22 cellular contexts compared by ENCODE assay signal in the genomic region with DNA sequence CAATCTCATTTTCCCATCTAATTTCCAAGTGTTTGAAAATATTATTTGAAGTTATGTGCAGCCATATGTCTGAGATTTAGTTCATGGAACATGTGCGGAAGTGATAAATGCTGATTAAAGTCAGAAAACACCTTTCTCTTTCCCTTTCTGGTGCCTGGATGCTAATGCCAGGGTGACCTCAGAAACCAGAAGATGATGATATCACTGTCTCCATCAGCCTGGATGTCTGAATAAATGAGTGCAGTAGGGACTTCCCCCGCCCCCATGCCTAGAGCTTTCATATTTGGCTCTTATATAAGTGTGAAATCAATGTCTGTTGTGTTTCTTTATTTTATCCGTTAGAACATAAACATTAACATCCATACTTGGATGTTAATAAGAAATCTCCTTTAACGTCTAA.
DNase-seq lines count a peak whose midpoint lies in the region; ATAC-seq and FAIRE-seq lines count a peak whose summit lies in the region.
"Had no signal": no experiment of that assay in that cellular context is flagged by ENCODE, and none has a peak within 500 bp of the region (broad histone marks: within the 10 kb centered on the region; RNA-seq: fewer than 3 reads in every experiment).

No MANE protein-coding gene starts in this region.

- H3K36me3 Mint-ChIP-seq in stimulated activated naive B cell treated with anti-CD40 and anti-IgM and Interleukin-4, amounts not matched to agents 10 μg/mL and 1 μg/mL and 100 μg/mL, for 72 hours = no peaks in the 10 kb centered on the region
- H3K36me3 Mint-ChIP-seq: activated naive CD4-positive, alpha-beta T cell treated with anti-CD3 and anti-CD28 coated beads, Interleukin-2, amount 50 U/mL, for 24 hours had no signal

- H3K27me3 Mint-ChIP-seq in stimulated activated naive B cell treated with anti-CD40 and anti-IgM and Interleukin-4, amounts not matched to agents 10 μg/mL and 1 μg/mL and 100 μg/mL, for 72 hours = no peaks in the 10 kb centered on the region
- H3K27me3 Mint-ChIP-seq: effector memory CD8-positive, alpha-beta T cell; natural killer cell treated with Interleukin-12 subunit alpha and Interleukin-12 subunit beta and Interleukin-15 and Interleukin-18, amount 100 ng/mL, for 72 hours had no signal

- H3K9me3 Mint-ChIP-seq in stimulated activated naive B cell treated with anti-CD40 and anti-IgM and Interleukin-4, amounts not matched to agents 10 μg/mL and 1 μg/mL and 100 μg/mL, for 72 hours = no peaks in the 10 kb centered on the region
- H3K9me3 Mint-ChIP-seq: activated naive CD4-positive, alpha-beta T cell treated with anti-CD3 and anti-CD28 coated beads, Interleukin-2, amount 50 U/mL, for 24 hours had no signal

- H3K27ac ChIP-seq in small intestine (ENCODE audit: low read depth in 1 of 2, low read length in 1 of 2) = no peak overlapping the region
- H3K27ac ChIP-seq: lower lobe of right lung had no signal

- H3K27me3 ChIP-seq in MG63 = no peaks in the 10 kb centered on the region
- H3K27me3 ChIP-seq in small intestine (ENCODE audit: control insufficient read depth in 2 of 2, insufficient read depth in 2 of 2, low read length in 2 of 2) = no peaks in the 10 kb centered on the region

- H3K9me3 ChIP-seq in MG63 (no peaks in the 10 kb centered on the region), small intestine (ENCODE audit: control insufficient read depth, low read depth) (no peaks in the 10 kb centered on the region)
- H3K9me3 ChIP-seq: Caco-2, lower lobe of right lung had no signal

- H3K36me3 ChIP-seq in MG63 (no peaks in the 10 kb centered on the region), small intestine (ENCODE audit: control insufficient read depth in 2 of 2, insufficient read depth in 2 of 2, low read length in 2 of 2) (no peaks in the 10 kb centered on the region)
- H3K36me3 ChIP-seq: lower lobe of right lung had no signal

- no peak overlapping the region for H3K27ac Mint-ChIP-seq in stimulated activated naive B cell treated with anti-CD40 and anti-IgM and Interleukin-4, amounts not matched to agents 10 μg/mL and 1 μg/mL and 100 μg/mL, for 72 hours
- H3K27ac Mint-ChIP-seq: activated naive CD4-positive, alpha-beta T cell treated with anti-CD3 and anti-CD28 coated beads, Interleukin-2, amount 50 U/mL, for 24 hours; effector memory CD8-positive, alpha-beta T cell; natural killer cell treated with Interleukin-12 subunit alpha and Interleukin-12 subunit beta and Interleukin-15 and Interleukin-18, amount 100 ng/mL, for 72 hours had no signal

- no peaks in the 10 kb centered on the region for H3K4me1 Mint-ChIP-seq in stimulated activated naive B cell treated with anti-CD40 and anti-IgM and Interleukin-4, amounts not matched to agents 10 μg/mL and 1 μg/mL and 100 μg/mL, for 72 hours
- H3K4me1 Mint-ChIP-seq: activated naive CD4-positive, alpha-beta T cell treated with anti-CD3 and anti-CD28 coated beads, Interleukin-2, amount 50 U/mL, for 24 hours had no signal

- WGBS in small intestine, 3 donors = 60 to 76% (median 75%) methylated on average over 4 of the region's 4 CpGs

- no peak overlapping the region for H3K4me3 ChIP-seq in MG63
- H3K4me3 ChIP-seq in small intestine (ENCODE audit: low read depth in 1 of 2, low read length in 2 of 2) = no peak overlapping the region
- H3K4me3 ChIP-seq: K562, lower lobe of right lung had no signal

- H3K4me1 ChIP-seq in small intestine (ENCODE audit: control insufficient read depth in 2 of 2, insufficient read depth in 1 of 2, low read depth in 1 of 2, low read length in 1 of 2) = no peaks in the 10 kb centered on the region
- H3K4me1 ChIP-seq: Caco-2, lower lobe of right lung had no signal

- peak; percentile 54 to 56 for ATAC-seq in stimulated activated naive B cell treated with anti-CD40 and anti-IgM and Interleukin-4, amounts not matched to agents 10 μg/mL and 1 μg/mL and 100 μg/mL, for 72 hours (replicated peaks)
- no peak for ATAC-seq in GM19452 (IDR thresholded peaks at IDR 0.05; ENCODE audit: unreplicated experiment)
- ATAC-seq: effector memory CD8-positive, alpha-beta T cell; K562; lower lobe of right lung; natural killer cell treated with Interleukin-12 subunit alpha and Interleukin-12 subunit beta and Interleukin-15 and Interleukin-18, amount 100 ng/mL, for 72 hours had no signal

- peak; percentile 63 for DNase-seq in activated effector memory CD4-positive, alpha-beta T cell treated with anti-CD3 and anti-CD28 coated beads, Interleukin-2, amount 50 U/mL, for 16 hours
- no peak for DNase-seq in activated effector memory CD4-positive, alpha-beta T cell treated with Interleukin-2 at 50 U/mL for 16 hours
- peak; percentile 6 for DNase-seq in MG63
- DNase-seq in glomerular visceral epithelial cell (ENCODE audit: extremely low spot score) = peak; percentile 9
- no peak for DNase-seq in stimulated activated naive B cell treated with anti-CD40 and anti-IgM and Interleukin-4, amounts not matched to agents 10 μg/mL and 1 μg/mL and 100 μg/mL, for 72 hours
- DNase-seq in small intestine = no peak
- DNase-seq in OCI-M2 (lab: John Stamatoyannopoulos, UW; ENCODE audit: unreplicated experiment) = no peak
- DNase-seq: activated CD4-positive, alpha-beta T cell treated with anti-CD3 and anti-CD28 coated beads for 1 hour; Caco-2; effector memory CD8-positive, alpha-beta T cell; foreskin melanocyte; HCEC 1CT; lower lobe of right lung; NCI-H1417; retina; substantia nigra; T-helper 1 cell had no signal

- H3K4me3 Mint-ChIP-seq in stimulated activated naive B cell treated with anti-CD40 and anti-IgM and Interleukin-4, amounts not matched to agents 10 μg/mL and 1 μg/mL and 100 μg/mL, for 72 hours = no peak overlapping the region
- H3K4me3 Mint-ChIP-seq: activated naive CD4-positive, alpha-beta T cell treated with anti-CD3 and anti-CD28 coated beads, Interleukin-2, amount 50 U/mL, for 24 hours; effector memory CD8-positive, alpha-beta T cell; natural killer cell treated with Interleukin-12 subunit alpha and Interleukin-12 subunit beta and Interleukin-15 and Interleukin-18, amount 100 ng/mL, for 72 hours had no signal

- FAIRE-seq in small intestine (lab: Jason Lieb, UNC) = no peak
- FAIRE-seq: K562, RCC 7860 had no signal

Comparison
In these comparisons a context has a peak if more than half of its experiments do, and no peak if none do; other contexts are left out.
1. DNase-seq: peak in activated effector memory CD4-positive, alpha-beta T cell treated with anti-CD3 and anti-CD28 coated beads, Interleukin-2, amount 50 U/mL, for 16 hours (single experiment), MG63 (single experiment) and glomerular visceral epithelial cell (single experiment); none in activated effector memory CD4-positive, alpha-beta T cell treated with Interleukin-2 at 50 U/mL for 16 hours (single experiment), stimulated activated naive B cell treated with anti-CD40 and anti-IgM and Interleukin-4, amounts not matched to agents 10 μg/mL and 1 μg/mL and 100 μg/mL, for 72 hours (single experiment), small intestine (single experiment) and OCI-M2 (single experiment).